ENCODE assay signal across 18 cellular contexts in the genomic region with DNA sequence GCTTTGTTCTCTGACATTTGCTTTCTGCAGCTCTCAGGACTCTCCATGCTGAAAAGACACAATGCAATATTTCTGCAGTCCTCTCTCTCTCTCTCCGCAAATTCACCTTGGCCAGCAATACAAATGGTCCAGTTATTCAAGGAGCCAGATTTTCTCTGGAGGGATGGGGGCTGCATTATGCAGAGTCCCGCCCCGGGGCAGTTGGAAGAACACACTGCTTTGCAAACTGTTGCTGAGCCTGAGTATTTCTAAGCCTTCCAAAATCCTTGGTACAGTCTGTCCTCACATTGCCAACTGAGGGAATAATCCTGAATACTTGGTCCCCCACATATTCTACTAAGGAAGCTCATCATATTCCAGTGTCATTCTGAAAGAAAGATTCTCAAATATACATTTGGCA.
"Had no signal": no experiment of that assay in that cellular context is flagged by ENCODE, and none has a peak within 500 bp of the region (broad histone marks: within the 10 kb centered on the region; RNA-seq: fewer than 3 reads in every experiment).

No MANE protein-coding gene starts in this region.

- H3K27me3 ChIP-seq: adrenal gland, breast epithelium, neutrophil, upper lobe of left lung had no signal

- DNase-seq: activated CD4-positive, alpha-beta T cell treated with anti-CD3 and anti-CD28 coated beads, Interleukin-2, amount 50 U/mL, for 1 hour; activated CD4-positive, CD25-positive, alpha-beta regulatory T cell treated with anti-CD3 and anti-CD28 coated beads, Interleukin-2, amount 50 U/mL, for 72 hours; activated T-cell treated with anti-CD3 and anti-CD28 coated beads, Interleukin-2, amount 50 U/mL, for 1 hour; cerebellar nuclear complex; cortex of kidney; endodermal cell; kidney glomerular epithelial cell; left ventricle myocardium inferior; mammary epithelial cell; stimulated activated CD4-positive, alpha-beta T cell treated with anti-CD3 and anti-CD28 coated beads, Interleukin-4, amount 100 ng/mL, for 24 hours; stimulated activated naive CD4-positive, alpha-beta T cell treated with Interleukin-2 at 50 U/mL for 16 hours; T-cell; upper lobe of left lung; WERI-Rb-1 had no signal

- H2AFZ ChIP-seq: parathyroid adenoma had no signal

- H3K9ac ChIP-seq: parathyroid adenoma had no signal

- H3K9me3 ChIP-seq: adrenal gland, breast epithelium, left ventricle myocardium inferior, neutrophil, upper lobe of left lung had no signal

- H3K79me2 ChIP-seq: parathyroid adenoma had no signal

- H3K4me3 ChIP-seq: adrenal gland, breast epithelium, left ventricle myocardium inferior, upper lobe of left lung had no signal

- H3K4me1 ChIP-seq: breast epithelium, left ventricle myocardium inferior, parathyroid adenoma, upper lobe of left lung had no signal

- H3K27ac ChIP-seq: adrenal gland, breast epithelium, left ventricle myocardium inferior, neutrophil, parathyroid adenoma, upper lobe of left lung, WERI-Rb-1 had no signal

- H3K36me3 ChIP-seq: adrenal gland, breast epithelium, left ventricle myocardium inferior, neutrophil, upper lobe of left lung, WERI-Rb-1 had no signal
